Comparison of ENCODE assay signal across 1 cellular context in the genomic region with DNA sequence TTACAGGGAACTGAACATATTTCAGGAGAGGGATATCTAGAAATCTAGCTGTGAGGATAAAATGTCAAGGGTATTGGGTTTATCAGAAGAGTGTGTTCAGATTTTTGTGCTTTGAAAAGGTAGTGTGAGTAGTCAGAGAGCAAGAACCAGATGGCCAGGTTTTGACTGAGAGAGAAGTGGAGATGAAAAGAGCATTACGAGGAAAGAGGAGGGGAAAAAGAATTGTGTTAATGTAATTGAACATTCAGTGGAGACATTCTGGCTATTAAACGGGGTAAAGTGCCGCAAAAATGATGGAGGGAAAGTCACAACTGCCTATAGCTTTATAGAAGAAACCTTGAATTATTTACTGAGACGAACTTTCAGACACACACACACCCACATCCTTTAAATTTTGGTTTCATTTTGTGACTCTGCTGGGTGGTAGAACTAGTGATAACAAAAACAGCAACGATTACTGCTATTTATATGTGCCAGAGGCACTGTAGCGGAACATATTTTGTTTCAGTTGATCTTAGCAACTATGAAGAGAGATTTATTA.
TF ChIP-seq lines count a peak whose summit lies in the region.

No MANE protein-coding gene starts in this region.

TF ChIP-seq in GM23338, 12 proteins besides CTCF, POLR2A, EP300 and RAD21 (continued from another document):
- TF ChIP-seq, protein P1, sequence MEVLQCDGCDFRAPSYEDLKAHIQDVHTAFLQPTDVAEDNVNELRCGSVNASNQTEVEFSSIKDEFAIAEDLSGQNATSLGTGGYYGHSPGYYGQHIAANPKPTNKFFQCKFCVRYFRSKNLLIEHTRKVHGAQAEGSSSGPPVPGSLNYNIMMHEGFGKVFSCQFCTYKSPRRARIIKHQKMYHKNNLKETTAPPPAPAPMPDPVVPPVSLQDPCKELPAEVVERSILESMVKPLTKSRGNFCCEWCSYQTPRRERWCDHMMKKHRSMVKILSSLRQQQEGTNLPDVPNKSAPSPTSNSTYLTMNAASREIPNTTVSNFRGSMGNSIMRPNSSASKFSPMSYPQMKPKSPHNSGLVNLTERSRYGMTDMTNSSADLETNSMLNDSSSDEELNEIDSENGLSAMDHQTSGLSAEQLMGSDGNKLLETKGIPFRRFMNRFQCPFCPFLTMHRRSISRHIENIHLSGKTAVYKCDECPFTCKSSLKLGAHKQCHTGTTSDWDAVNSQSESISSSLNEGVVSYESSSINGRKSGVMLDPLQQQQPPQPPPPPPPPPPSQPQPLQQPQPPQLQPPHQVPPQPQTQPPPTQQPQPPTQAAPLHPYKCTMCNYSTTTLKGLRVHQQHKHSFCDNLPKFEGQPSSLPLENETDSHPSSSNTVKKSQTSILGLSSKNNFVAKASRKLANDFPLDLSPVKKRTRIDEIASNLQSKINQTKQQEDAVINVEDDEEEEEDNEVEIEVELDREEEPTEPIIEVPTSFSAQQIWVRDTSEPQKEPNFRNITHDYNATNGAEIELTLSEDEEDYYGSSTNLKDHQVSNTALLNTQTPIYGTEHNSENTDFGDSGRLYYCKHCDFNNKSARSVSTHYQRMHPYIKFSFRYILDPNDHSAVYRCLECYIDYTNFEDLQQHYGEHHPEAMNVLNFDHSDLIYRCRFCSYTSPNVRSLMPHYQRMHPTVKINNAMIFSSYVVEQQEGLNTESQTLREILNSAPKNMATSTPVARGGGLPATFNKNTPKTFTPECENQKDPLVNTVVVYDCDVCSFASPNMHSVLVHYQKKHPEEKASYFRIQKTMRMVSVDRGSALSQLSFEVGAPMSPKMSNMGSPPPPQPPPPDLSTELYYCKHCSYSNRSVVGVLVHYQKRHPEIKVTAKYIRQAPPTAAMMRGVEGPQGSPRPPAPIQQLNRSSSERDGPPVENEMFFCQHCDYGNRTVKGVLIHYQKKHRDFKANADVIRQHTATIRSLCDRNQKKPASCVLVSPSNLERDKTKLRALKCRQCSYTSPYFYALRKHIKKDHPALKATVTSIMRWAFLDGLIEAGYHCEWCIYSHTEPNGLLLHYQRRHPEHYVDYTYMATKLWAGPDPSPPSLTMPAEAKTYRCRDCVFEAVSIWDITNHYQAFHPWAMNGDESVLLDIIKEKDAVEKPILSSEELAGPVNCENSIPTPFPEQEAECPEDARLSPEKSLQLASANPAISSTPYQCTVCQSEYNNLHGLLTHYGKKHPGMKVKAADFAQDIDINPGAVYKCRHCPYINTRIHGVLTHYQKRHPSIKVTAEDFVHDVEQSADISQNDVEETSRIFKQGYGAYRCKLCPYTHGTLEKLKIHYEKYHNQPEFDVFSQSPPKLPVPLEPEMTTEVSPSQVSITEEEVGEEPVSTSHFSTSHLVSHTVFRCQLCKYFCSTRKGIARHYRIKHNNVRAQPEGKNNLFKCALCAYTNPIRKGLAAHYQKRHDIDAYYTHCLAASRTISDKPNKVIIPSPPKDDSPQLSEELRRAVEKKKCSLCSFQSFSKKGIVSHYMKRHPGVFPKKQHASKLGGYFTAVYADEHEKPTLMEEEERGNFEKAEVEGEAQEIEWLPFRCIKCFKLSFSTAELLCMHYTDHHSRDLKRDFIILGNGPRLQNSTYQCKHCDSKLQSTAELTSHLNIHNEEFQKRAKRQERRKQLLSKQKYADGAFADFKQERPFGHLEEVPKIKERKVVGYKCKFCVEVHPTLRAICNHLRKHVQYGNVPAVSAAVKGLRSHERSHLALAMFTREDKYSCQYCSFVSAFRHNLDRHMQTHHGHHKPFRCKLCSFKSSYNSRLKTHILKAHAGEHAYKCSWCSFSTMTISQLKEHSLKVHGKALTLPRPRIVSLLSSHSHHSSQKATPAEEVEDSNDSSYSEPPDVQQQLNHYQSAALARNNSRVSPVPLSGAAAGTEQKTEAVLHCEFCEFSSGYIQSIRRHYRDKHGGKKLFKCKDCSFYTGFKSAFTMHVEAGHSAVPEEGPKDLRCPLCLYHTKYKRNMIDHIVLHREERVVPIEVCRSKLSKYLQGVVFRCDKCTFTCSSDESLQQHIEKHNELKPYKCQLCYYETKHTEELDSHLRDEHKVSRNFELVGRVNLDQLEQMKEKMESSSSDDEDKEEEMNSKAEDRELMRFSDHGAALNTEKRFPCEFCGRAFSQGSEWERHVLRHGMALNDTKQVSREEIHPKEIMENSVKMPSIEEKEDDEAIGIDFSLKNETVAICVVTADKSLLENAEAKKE (CRISPR knock-in tag; IDR thresholded peaks at IDR 0.05) = no peak
- TF ChIP-seq, protein P2, sequence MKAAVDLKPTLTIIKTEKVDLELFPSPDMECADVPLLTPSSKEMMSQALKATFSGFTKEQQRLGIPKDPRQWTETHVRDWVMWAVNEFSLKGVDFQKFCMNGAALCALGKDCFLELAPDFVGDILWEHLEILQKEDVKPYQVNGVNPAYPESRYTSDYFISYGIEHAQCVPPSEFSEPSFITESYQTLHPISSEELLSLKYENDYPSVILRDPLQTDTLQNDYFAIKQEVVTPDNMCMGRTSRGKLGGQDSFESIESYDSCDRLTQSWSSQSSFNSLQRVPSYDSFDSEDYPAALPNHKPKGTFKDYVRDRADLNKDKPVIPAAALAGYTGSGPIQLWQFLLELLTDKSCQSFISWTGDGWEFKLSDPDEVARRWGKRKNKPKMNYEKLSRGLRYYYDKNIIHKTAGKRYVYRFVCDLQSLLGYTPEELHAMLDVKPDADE (IDR thresholded peaks at IDR 0.05) = no peak
